ENCODE assay signal across 8 cellular contexts in the genomic region with DNA sequence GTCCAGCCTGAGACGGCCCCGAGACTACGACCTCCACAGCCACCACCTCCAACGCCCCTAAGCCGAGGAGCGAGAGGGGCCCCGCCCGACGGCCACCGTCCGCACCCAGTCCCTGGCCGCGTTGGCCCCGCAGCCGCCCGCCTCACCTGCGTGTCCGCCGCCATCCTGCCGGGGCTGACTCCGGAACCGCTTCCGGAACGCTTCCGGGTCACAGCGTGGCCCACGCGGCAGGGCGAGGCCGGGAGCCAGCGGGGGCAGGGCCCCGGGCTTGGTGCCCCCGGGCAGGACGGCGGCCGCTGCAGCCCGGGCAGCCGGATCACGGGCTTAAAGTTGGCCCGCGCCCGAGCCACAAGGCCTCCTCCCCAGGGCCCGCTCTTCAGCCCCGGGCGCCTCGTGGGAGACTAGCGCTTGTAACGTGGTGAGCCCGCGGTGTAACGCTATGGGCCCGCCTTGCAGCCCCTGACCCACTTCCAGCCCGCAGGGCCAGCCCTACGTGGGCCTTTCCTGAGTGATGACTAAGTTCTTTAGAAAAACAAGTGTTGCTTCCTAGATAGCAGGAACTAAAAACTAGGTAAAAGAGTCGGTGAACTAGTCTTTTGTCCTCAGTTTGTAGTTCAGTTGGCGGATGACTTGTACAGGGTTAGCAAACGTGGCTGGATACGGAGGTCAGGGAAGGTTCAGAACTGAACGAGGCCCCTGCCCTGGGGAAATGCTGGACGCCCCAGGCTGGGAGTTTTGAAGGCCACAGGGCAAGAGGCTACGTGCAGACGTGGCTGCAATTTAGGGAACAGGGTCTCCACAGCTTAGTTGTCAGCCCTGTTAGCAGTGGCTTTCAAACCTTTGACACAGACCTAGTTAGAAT. TPM values are rescaled to one million over a fixed set of nuclear protein-coding genes. Genes with fewer than 3 reads are reported as not detected.
DNase-seq lines count a peak whose midpoint lies in the region; ATAC-seq, FAIRE-seq and TF ChIP-seq lines count a peak whose summit lies in the region.

A gene with protein sequence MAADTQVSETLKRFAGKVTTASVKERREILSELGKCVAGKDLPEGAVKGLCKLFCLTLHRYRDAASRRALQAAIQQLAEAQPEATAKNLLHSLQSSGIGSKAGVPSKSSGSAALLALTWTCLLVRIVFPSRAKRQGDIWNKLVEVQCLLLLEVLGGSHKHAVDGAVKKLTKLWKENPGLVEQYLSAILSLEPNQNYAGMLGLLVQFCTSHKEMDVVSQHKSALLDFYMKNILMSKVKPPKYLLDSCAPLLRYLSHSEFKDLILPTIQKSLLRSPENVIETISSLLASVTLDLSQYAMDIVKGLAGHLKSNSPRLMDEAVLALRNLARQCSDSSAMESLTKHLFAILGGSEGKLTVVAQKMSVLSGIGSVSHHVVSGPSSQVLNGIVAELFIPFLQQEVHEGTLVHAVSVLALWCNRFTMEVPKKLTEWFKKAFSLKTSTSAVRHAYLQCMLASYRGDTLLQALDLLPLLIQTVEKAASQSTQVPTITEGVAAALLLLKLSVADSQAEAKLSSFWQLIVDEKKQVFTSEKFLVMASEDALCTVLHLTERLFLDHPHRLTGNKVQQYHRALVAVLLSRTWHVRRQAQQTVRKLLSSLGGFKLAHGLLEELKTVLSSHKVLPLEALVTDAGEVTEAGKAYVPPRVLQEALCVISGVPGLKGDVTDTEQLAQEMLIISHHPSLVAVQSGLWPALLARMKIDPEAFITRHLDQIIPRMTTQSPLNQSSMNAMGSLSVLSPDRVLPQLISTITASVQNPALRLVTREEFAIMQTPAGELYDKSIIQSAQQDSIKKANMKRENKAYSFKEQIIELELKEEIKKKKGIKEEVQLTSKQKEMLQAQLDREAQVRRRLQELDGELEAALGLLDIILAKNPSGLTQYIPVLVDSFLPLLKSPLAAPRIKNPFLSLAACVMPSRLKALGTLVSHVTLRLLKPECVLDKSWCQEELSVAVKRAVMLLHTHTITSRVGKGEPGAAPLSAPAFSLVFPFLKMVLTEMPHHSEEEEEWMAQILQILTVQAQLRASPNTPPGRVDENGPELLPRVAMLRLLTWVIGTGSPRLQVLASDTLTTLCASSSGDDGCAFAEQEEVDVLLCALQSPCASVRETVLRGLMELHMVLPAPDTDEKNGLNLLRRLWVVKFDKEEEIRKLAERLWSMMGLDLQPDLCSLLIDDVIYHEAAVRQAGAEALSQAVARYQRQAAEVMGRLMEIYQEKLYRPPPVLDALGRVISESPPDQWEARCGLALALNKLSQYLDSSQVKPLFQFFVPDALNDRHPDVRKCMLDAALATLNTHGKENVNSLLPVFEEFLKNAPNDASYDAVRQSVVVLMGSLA (N-terminal part only) (minus strand): TSS at position 182 of the 862 bp plus-strand sequence. CDS start 18 bp downstream, at position 164.

- H3K9me3 ChIP-seq in NT2/D1 (ENCODE audit: insufficient read depth, low read length) (no peaks in the 10 kb centered on the region), endothelial cell of umbilical vein (replicated peaks; ENCODE audit: control insufficient read depth, insufficient read depth, low read length) (no peaks in the 10 kb centered on the region)

- peak within 1 kb of the TSS; percentile 74 for H3K27ac ChIP-seq in endothelial cell of umbilical vein (ENCODE audit: insufficient read depth, low read depth, low read length)

- H3K9ac ChIP-seq in NT2/D1 (ENCODE audit: insufficient read length, low read depth) = peak within 1 kb of the TSS; percentile 100
- peak within 1 kb of the TSS; percentile 62 for H3K9ac ChIP-seq in endothelial cell of umbilical vein (replicated peaks; ENCODE audit: extremely low read depth, insufficient read depth, low read length)

- CTCF ChIA-PET in endothelial cell of umbilical vein (lab: Charles Lee) = interaction anchor here (2.3 kb wide), 1 partner anchor 34 kb away, joined by 7 read pairs; no protein-coding TSS in a partner anchor

- H3K4me1 ChIP-seq in NT2/D1 (ENCODE audit: insufficient read depth, insufficient read length) (peaks cover 14% of the 10 kb centered on the region), endothelial cell of umbilical vein (ENCODE audit: control insufficient read depth, extremely low read depth, insufficient read depth, low read length) (peaks cover 48% of the 10 kb centered on the region)

- no peak for TF ChIP-seq CTCF in endothelial cell of umbilical vein (IDR thresholded peaks at IDR 0.05; ENCODE audit: extremely low read depth in 1 of 2, insufficient read depth in 1 of 2, low read depth in 1 of 2, low read length in 2 of 2)

- POLR2A ChIA-PET in endothelial cell of umbilical vein (lab: Charles Lee) = interaction anchor here (4.3 kb wide), 1 partner anchor 97 kb away, joined by 18 read pairs; the partner anchor contains the start of gene RNU4-2

- FAIRE-seq in endothelial cell of umbilical vein (lab: Jason Lieb, UNC) = peak; percentile 90

- peak within 1 kb of the TSS; percentile 40 for H2AFZ ChIP-seq in endothelial cell of umbilical vein (ENCODE audit: low read depth, low read length)

- ATAC-seq in GM19328 (IDR thresholded peaks at IDR 0.05; ENCODE audit: unreplicated experiment) (peak; percentile 76), HG03520 (IDR thresholded peaks at IDR 0.05; ENCODE audit: unreplicated experiment) (peak; percentile 60)

- DNase-seq in CD1c-positive myeloid dendritic cell (ENCODE audit: extremely low spot score) (peak; percentile 84), NT2/D1 (ENCODE audit: low read depth, low spot score) (peak; percentile 74), endothelial cell of umbilical vein (ENCODE audit: low read depth, low spot score) (peak; percentile 85), middle frontal gyrus (ENCODE audit: extremely low spot score, low spot score) (peak; percentile 55)
- DNase-seq in activated CD8-positive, alpha-beta memory T cell treated with anti-CD3 and anti-CD28 coated beads, Interleukin-2, amount 50 U/mL, for 4 hours = peak; percentile 87
- peak; percentile 67 to 77 for DNase-seq in stimulated activated CD8-positive, alpha-beta memory T cell treated with anti-CD3 and anti-CD28 coated beads, Interleukin-2, amount 100 ng/mL, for 1 hour (ENCODE audit: low read depth in 2 of 2)

- peak within 1 kb of the TSS; percentile 80 for H3K4me2 ChIP-seq in endothelial cell of umbilical vein (ENCODE audit: insufficient read depth, low read length)

- dilution Hi-C loops in endothelial cell of umbilical vein (cut with MboI; ENCODE audit: extremely low pct_ligation_motif_present, low sequenced_read_pairs) = no loop called here

- H3K36me3 ChIP-seq in NT2/D1 (ENCODE audit: insufficient read depth, insufficient read length, low read length) (peaks cover 66% of the 10 kb centered on the region), endothelial cell of umbilical vein (ENCODE audit: control insufficient read depth in 2 of 2, extremely low read depth in 1 of 2, insufficient read depth in 2 of 2, low read length in 2 of 2) (peaks cover 19 to 24% of the 10 kb centered on the region in 2 experiments)

- peak; percentile 59 for TF ChIP-seq POLR2A in endothelial cell of umbilical vein (IDR thresholded peaks at IDR 0.05; ENCODE audit: low read depth, low read length)

- BruUV-seq in endothelial cell of umbilical vein (replicated peaks; lab: Mats Ljungman, UMichigan) = TSS peak; percentile 89

- H3K79me2 ChIP-seq in endothelial cell of umbilical vein (ENCODE audit: control insufficient read depth, insufficient read depth, low read length) = peaks cover 67% of the 10 kb centered on the region

- peaks cover 6% of the 10 kb centered on the region for H4K20me1 ChIP-seq in endothelial cell of umbilical vein (replicated peaks; ENCODE audit: control insufficient read depth, extremely low read depth, insufficient read depth, low read length)

- H3K4me3 ChIP-seq in NT2/D1 (ENCODE audit: insufficient read length, low read depth) (peak within 1 kb of the TSS; percentile 95), endothelial cell of umbilical vein (replicated peaks in 1 of 3; ENCODE audit: insufficient read depth in 1 of 3, low read depth in 1 of 3, low read length in 3 of 3) (peak within 1 kb of the TSS; percentile 22 to 76 (median 67))

- H3K9me1 ChIP-seq in endothelial cell of umbilical vein (replicated peaks; ENCODE audit: control insufficient read depth, extremely low read depth, insufficient read depth, low read length) = no peaks in the 10 kb centered on the region

- H3K27me3 ChIP-seq in NT2/D1 (ENCODE audit: insufficient read depth, insufficient read length) (no peaks in the 10 kb centered on the region), endothelial cell of umbilical vein (ENCODE audit: control insufficient read depth in 2 of 2, insufficient read depth in 2 of 2, low read length in 2 of 2) (no peaks in the 10 kb centered on the region)

- intact Hi-C loops in endothelial cell of umbilical vein (cut with micrococcal nuclease) = no loop called here

TF ChIP-seq in endothelial cell of umbilical vein, 7 proteins besides CTCF, POLR2A, EP300 and RAD21:
- TF ChIP-seq POLR2AphosphoS5 (IDR thresholded peaks at IDR 0.05; ENCODE audit: insufficient read depth, low read depth, low read length) = peak; percentile 80
- TF ChIP-seq FOS (IDR thresholded peaks at IDR 0.05; ENCODE audit: borderline replicate concordance, insufficient read depth, low read length) = peak; percentile 66
- peak; percentile 15 for TF ChIP-seq JUN (IDR thresholded peaks at IDR 0.05; ENCODE audit: borderline replicate concordance, insufficient read depth, insufficient read length, low read depth)
- TF ChIP-seq EZH2 (IDR thresholded peaks at IDR 0.05; ENCODE audit: borderline replicate concordance, low read depth, low read length, severe bottlenecking) = no peak
- TF ChIP-seq MAX (IDR thresholded peaks at IDR 0.05; ENCODE audit: insufficient read depth, insufficient read length) = peak; percentile 37
- no peak for TF ChIP-seq GATA2 (IDR thresholded peaks at IDR 0.05; ENCODE audit: insufficient read depth, insufficient read length, low read depth, low read length)
- peak; percentile 94 for TF ChIP-seq MYC (IDR thresholded peaks at IDR 0.05; ENCODE audit: low read depth, low read length)

RNA-seq across cellular contexts. Expression of the gene that starts here (rescaled TPM):
- 79.1 and 101 TPM in 2 replicates for total RNA-seq in endothelial cell of umbilical vein
- 30.1 and 38.3 TPM in 2 replicates for polyA plus RNA-seq in endothelial cell of umbilical vein
- polyA plus RNA-seq in endothelial cell of umbilical vein (2011; cell fraction: cytosol; rRNA removed) = 27.7 and 31.9 TPM in 2 replicates
- 308 and 543 TPM in 2 replicates for polyA plus RNA-seq in endothelial cell of umbilical vein (2011; cell fraction: nucleus; rRNA removed)
- polyA plus RNA-seq in endothelial cell of umbilical vein (2012) = 52.5 and 53.9 TPM in 2 replicates
- polyA minus RNA-seq in endothelial cell of umbilical vein = 134 and 148 TPM in 2 replicates
- polyA minus RNA-seq in endothelial cell of umbilical vein (2011; cell fraction: cytosol; rRNA and poly(A)+ RNA removed) = 86.0 TPM
- polyA minus RNA-seq in endothelial cell of umbilical vein (2011; cell fraction: nucleus; rRNA and poly(A)+ RNA removed) = 132 and 142 TPM in 2 replicates

Comparison
In these comparisons a context has a peak if more than half of its experiments do, and no peak if none do; other contexts are left out.
1. Peak in every context shown above with its lines: DNase-seq, ATAC-seq, H3K4me3 ChIP-seq and H3K27ac ChIP-seq.